Comparison of ENCODE assay signal across 19 cellular contexts in genomic region chr1:237164406-237165352, GRCh38.
"Had no signal": no experiment of that assay in that cellular context is flagged by ENCODE, and none has a peak within 500 bp of the region (broad histone marks: within the 10 kb centered on the region; RNA-seq: fewer than 3 reads in every experiment).

No MANE protein-coding gene starts in this region.

- DNase-seq: activated CD4-positive, alpha-beta T cell treated with anti-CD3 and anti-CD28 coated beads, Interleukin-2, amount 50 U/mL, for 1 hour; activated CD8-positive, alpha-beta memory T cell treated with anti-CD3 and anti-CD28 coated beads for 24 hours; activated naive CD4-positive, alpha-beta T cell treated with anti-CD3 and anti-CD28 coated beads for 36 hours; activated naive CD8-positive, alpha-beta T cell treated with anti-CD3 and anti-CD28 coated beads, Interleukin-2, amount 50 U/mL, for 24 hours; activated T-cell treated with anti-CD3 and anti-CD28 coated beads for 4 hours; aorta; dermis blood vessel endothelial cell; erythroblast; gastrocnemius medialis; left colon; pancreas; stimulated activated CD4-positive, alpha-beta T cell treated with anti-CD3 and anti-CD28 coated beads, Interleukin-1b, Interleukin-23, amount 100 ng/mL, for 48 hours; T-helper 9 cell had no signal

- H3K9ac ChIP-seq: neural progenitor cell had no signal

- H3K27me3 ChIP-seq: gastrocnemius medialis, neural progenitor cell, tibial nerve, vagina had no signal

- H3K36me3 Mint-ChIP-seq: neural progenitor cell; stimulated activated memory B cell treated with anti-CD40 and anti-IgM and Interleukin-4, amounts not matched to agents 10 μg/mL and 1 μg/mL and 100 μg/mL, for 72 hours had no signal

- H3K27ac ChIP-seq: gastrocnemius medialis, neural progenitor cell, pancreas, tibial nerve, vagina had no signal

- H3K27ac Mint-ChIP-seq: activated naive CD4-positive, alpha-beta T cell treated with anti-CD3 and anti-CD28 coated beads for 36 hours; activated naive CD8-positive, alpha-beta T cell treated with anti-CD3 and anti-CD28 coated beads, Interleukin-2, amount 50 U/mL, for 24 hours; activated T-helper 17 cell treated with anti-CD3 and anti-CD28 coated beads, Interleukin-2, amount 50 U/mL, for 72 hours; neural progenitor cell; stimulated activated memory B cell treated with anti-CD40 and anti-IgM and Interleukin-4, amounts not matched to agents 10 μg/mL and 1 μg/mL and 100 μg/mL, for 72 hours had no signal

- H3K4me3 ChIP-seq: gastrocnemius medialis, neural progenitor cell, pancreas, tibial nerve, vagina had no signal

- H3K4me1 ChIP-seq: gastrocnemius medialis, neural progenitor cell, pancreas, tibial nerve, vagina had no signal

- H3K9me3 Mint-ChIP-seq: activated naive CD4-positive, alpha-beta T cell treated with anti-CD3 and anti-CD28 coated beads for 36 hours; activated naive CD8-positive, alpha-beta T cell treated with anti-CD3 and anti-CD28 coated beads, Interleukin-2, amount 50 U/mL, for 24 hours; activated T-helper 17 cell treated with anti-CD3 and anti-CD28 coated beads, Interleukin-2, amount 50 U/mL, for 72 hours; neural progenitor cell; stimulated activated memory B cell treated with anti-CD40 and anti-IgM and Interleukin-4, amounts not matched to agents 10 μg/mL and 1 μg/mL and 100 μg/mL, for 72 hours had no signal

- H3K4me3 Mint-ChIP-seq: activated naive CD4-positive, alpha-beta T cell treated with anti-CD3 and anti-CD28 coated beads for 36 hours; activated naive CD8-positive, alpha-beta T cell treated with anti-CD3 and anti-CD28 coated beads, Interleukin-2, amount 50 U/mL, for 24 hours; activated T-helper 17 cell treated with anti-CD3 and anti-CD28 coated beads, Interleukin-2, amount 50 U/mL, for 72 hours; neural progenitor cell; stimulated activated memory B cell treated with anti-CD40 and anti-IgM and Interleukin-4, amounts not matched to agents 10 μg/mL and 1 μg/mL and 100 μg/mL, for 72 hours had no signal

- ATAC-seq: activated CD4-positive, CD25-positive, alpha-beta regulatory T cell treated with anti-CD3 and anti-CD28 coated beads, Interleukin-2, amount 50 U/mL, for 24 hours; activated naive CD8-positive, alpha-beta T cell treated with anti-CD3 and anti-CD28 coated beads, Interleukin-2, amount 50 U/mL, for 24 hours; activated T-helper 17 cell treated with anti-CD3 and anti-CD28 coated beads, Interleukin-2, amount 50 U/mL, for 72 hours; gastrocnemius medialis; left colon; pancreas; stimulated activated memory B cell treated with anti-CD40 and anti-IgM and Interleukin-4, amounts not matched to agents 10 μg/mL and 1 μg/mL and 100 μg/mL, for 72 hours had no signal

- H3K4me1 Mint-ChIP-seq: activated naive CD8-positive, alpha-beta T cell treated with anti-CD3 and anti-CD28 coated beads, Interleukin-2, amount 50 U/mL, for 24 hours; activated T-helper 17 cell treated with anti-CD3 and anti-CD28 coated beads, Interleukin-2, amount 50 U/mL, for 72 hours; neural progenitor cell; stimulated activated memory B cell treated with anti-CD40 and anti-IgM and Interleukin-4, amounts not matched to agents 10 μg/mL and 1 μg/mL and 100 μg/mL, for 72 hours had no signal

- H3K36me3 ChIP-seq: gastrocnemius medialis, neural progenitor cell, pancreas, tibial nerve, vagina had no signal

- H3K9me3 ChIP-seq: gastrocnemius medialis, pancreas, tibial nerve, vagina had no signal
